In genomic region chr4:1874207-1874606, GRCh38 we compare ENCODE assay signal across 10 cellular contexts. TPM values are rescaled to one million over a fixed set of nuclear protein-coding genes. Genes with fewer than 3 reads are reported as not detected.
DNase-seq lines count a peak whose midpoint lies in the region; ATAC-seq and TF ChIP-seq lines count a peak whose summit lies in the region.
"Had no signal": no experiment of that assay in that cellular context is flagged by ENCODE, and none has a peak within 500 bp of the region (broad histone marks: within the 10 kb centered on the region; RNA-seq: fewer than 3 reads in every experiment).

No MANE protein-coding gene starts in this region.

- TF ChIP-seq CTCF in NB4 (IDR thresholded peaks at IDR 0.05; ENCODE audit: low read depth, low read length), result no peak

- peaks cover 43% of the 10 kb centered on the region for H3K4me1 Mint-ChIP-seq in activated T-cell treated with anti-CD3 and anti-CD28 coated beads, Interleukin-2, amount 50 U/mL, for 4 hours (ENCODE audit: low read depth)
- peaks cover 39% of the 10 kb centered on the region for H3K4me1 Mint-ChIP-seq in central memory CD8-positive, alpha-beta T cell
- peaks cover 46% of the 10 kb centered on the region for H3K4me1 Mint-ChIP-seq in stimulated activated effector memory CD8-positive, alpha-beta T cell treated with anti-CD3 and anti-CD28 coated beads, Interleukin-12 subunit alpha, Interleukin-12 subunit beta, amount 100 ng/mL, for 72 hours

- H3K4me3 Mint-ChIP-seq in activated T-cell treated with anti-CD3 and anti-CD28 coated beads, Interleukin-2, amount 50 U/mL, for 4 hours, result peak overlapping the region; percentile 20
- peak overlapping the region; percentile 9 for H3K4me3 Mint-ChIP-seq in central memory CD8-positive, alpha-beta T cell
- peak overlapping the region; percentile 82 for H3K4me3 Mint-ChIP-seq in stimulated activated effector memory CD8-positive, alpha-beta T cell treated with anti-CD3 and anti-CD28 coated beads, Interleukin-12 subunit alpha, Interleukin-12 subunit beta, amount 100 ng/mL, for 72 hours

- peak overlapping the region; percentile 29 for H3K27ac Mint-ChIP-seq in central memory CD8-positive, alpha-beta T cell (ENCODE audit: low read depth)
- peak overlapping the region; percentile 98 for H3K27ac Mint-ChIP-seq in stimulated activated effector memory CD8-positive, alpha-beta T cell treated with anti-CD3 and anti-CD28 coated beads, Interleukin-12 subunit alpha, Interleukin-12 subunit beta, amount 100 ng/mL, for 72 hours

- no peak for ATAC-seq in activated T-cell treated with anti-CD3 and anti-CD28 coated beads, Interleukin-2, amount 50 U/mL, for 4 hours
- ATAC-seq in central memory CD8-positive, alpha-beta T cell (replicated peaks; ENCODE audit: extremely low read depth, poor library complexity, severe bottlenecking), result no peak
- ATAC-seq in stimulated activated effector memory CD8-positive, alpha-beta T cell treated with anti-CD3 and anti-CD28 coated beads, Interleukin-12 subunit alpha, Interleukin-12 subunit beta, amount 100 ng/mL, for 72 hours, result no peak

- no peak for DNase-seq in activated T-cell treated with anti-CD3 and anti-CD28 coated beads, Interleukin-2, amount 50 U/mL, for 4 hours
- DNase-seq in activated T-cell treated with anti-CD3 and anti-CD28 coated beads for 4 hours (no peak), NB4 (ENCODE audit: low read depth) (no peak), T1000 (lab: John Stamatoyannopoulos, UW) (no peak), UCSD-AML1 (lab: John Stamatoyannopoulos, UW; ENCODE audit: unreplicated experiment) (no peak), Kasumi-1 (lab: John Stamatoyannopoulos, UW) (no peak)
- no peak for DNase-seq in central memory CD8-positive, alpha-beta T cell (ENCODE audit: low spot score in 2 of 2)
- DNase-seq in stimulated activated effector memory CD8-positive, alpha-beta T cell treated with anti-CD3 and anti-CD28 coated beads, Interleukin-12 subunit alpha, Interleukin-12 subunit beta, amount 100 ng/mL, for 72 hours (ENCODE audit: low spot score in 2 of 2), result no peak
- DNase-seq: NCI-H1930, small intestine had no signal

- H3K9me3 Mint-ChIP-seq in activated T-cell treated with anti-CD3 and anti-CD28 coated beads, Interleukin-2, amount 50 U/mL, for 4 hours, result no peaks in the 10 kb centered on the region
- no peaks in the 10 kb centered on the region for H3K9me3 Mint-ChIP-seq in central memory CD8-positive, alpha-beta T cell
- no peaks in the 10 kb centered on the region for H3K9me3 Mint-ChIP-seq in stimulated activated effector memory CD8-positive, alpha-beta T cell treated with anti-CD3 and anti-CD28 coated beads, Interleukin-12 subunit alpha, Interleukin-12 subunit beta, amount 100 ng/mL, for 72 hours

- no peaks in the 10 kb centered on the region for H3K27me3 Mint-ChIP-seq in activated T-cell treated with anti-CD3 and anti-CD28 coated beads, Interleukin-2, amount 50 U/mL, for 4 hours (ENCODE audit: low read depth)
- H3K27me3 Mint-ChIP-seq in central memory CD8-positive, alpha-beta T cell, result no peaks in the 10 kb centered on the region

- no peak for TF ChIP-seq POLR2A in NB4 (IDR thresholded peaks at IDR 0.05; ENCODE audit: extremely low read depth, insufficient read length)

- H3K36me3 Mint-ChIP-seq in activated T-cell treated with anti-CD3 and anti-CD28 coated beads, Interleukin-2, amount 50 U/mL, for 4 hours (ENCODE audit: insufficient read depth), result no peaks in the 10 kb centered on the region
- H3K36me3 Mint-ChIP-seq in central memory CD8-positive, alpha-beta T cell (ENCODE audit: insufficient read depth), result peaks cover 25% of the 10 kb centered on the region
- peaks cover 51% of the 10 kb centered on the region for H3K36me3 Mint-ChIP-seq in stimulated activated effector memory CD8-positive, alpha-beta T cell treated with anti-CD3 and anti-CD28 coated beads, Interleukin-12 subunit alpha, Interleukin-12 subunit beta, amount 100 ng/mL, for 72 hours

- H3K4me3 ChIP-seq in NB4 (ENCODE audit: low read depth, low read length), result peak overlapping the region; percentile 4

RNA-seq across cellular contexts. Expression of gene NSD2, which starts 3.0 kb away (rescaled TPM):
- 10 to 100 TPM; 84.0 to 97.0 (median 91.0) TPM for total RNA-seq in activated T-cell treated with anti-CD3 and anti-CD28 coated beads, Interleukin-2, amount 50 U/mL, for 4 hours

RNA-seq across cellular contexts. Expression of gene LETM1, which starts 18.3 kb away (rescaled TPM):
- 100 to 1,000 TPM; 128 to 141 (median 133) TPM for total RNA-seq in activated T-cell treated with anti-CD3 and anti-CD28 coated beads, Interleukin-2, amount 50 U/mL, for 4 hours

Comparison
In these comparisons a context has a peak if more than half of its experiments do, and no peak if none do; other contexts are left out.
1. H3K4me3 Mint-ChIP-seq: peak in every context shown above with its lines; median percentile 82 in stimulated activated effector memory CD8-positive, alpha-beta T cell treated with anti-CD3 and anti-CD28 coated beads, Interleukin-12 subunit alpha, Interleukin-12 subunit beta, amount 100 ng/mL, for 72 hours; 20 in activated T-cell treated with anti-CD3 and anti-CD28 coated beads, Interleukin-2, amount 50 U/mL, for 4 hours; 9 in central memory CD8-positive, alpha-beta T cell.